ENCODE assay signal across 11 cellular contexts in the genomic region with DNA sequence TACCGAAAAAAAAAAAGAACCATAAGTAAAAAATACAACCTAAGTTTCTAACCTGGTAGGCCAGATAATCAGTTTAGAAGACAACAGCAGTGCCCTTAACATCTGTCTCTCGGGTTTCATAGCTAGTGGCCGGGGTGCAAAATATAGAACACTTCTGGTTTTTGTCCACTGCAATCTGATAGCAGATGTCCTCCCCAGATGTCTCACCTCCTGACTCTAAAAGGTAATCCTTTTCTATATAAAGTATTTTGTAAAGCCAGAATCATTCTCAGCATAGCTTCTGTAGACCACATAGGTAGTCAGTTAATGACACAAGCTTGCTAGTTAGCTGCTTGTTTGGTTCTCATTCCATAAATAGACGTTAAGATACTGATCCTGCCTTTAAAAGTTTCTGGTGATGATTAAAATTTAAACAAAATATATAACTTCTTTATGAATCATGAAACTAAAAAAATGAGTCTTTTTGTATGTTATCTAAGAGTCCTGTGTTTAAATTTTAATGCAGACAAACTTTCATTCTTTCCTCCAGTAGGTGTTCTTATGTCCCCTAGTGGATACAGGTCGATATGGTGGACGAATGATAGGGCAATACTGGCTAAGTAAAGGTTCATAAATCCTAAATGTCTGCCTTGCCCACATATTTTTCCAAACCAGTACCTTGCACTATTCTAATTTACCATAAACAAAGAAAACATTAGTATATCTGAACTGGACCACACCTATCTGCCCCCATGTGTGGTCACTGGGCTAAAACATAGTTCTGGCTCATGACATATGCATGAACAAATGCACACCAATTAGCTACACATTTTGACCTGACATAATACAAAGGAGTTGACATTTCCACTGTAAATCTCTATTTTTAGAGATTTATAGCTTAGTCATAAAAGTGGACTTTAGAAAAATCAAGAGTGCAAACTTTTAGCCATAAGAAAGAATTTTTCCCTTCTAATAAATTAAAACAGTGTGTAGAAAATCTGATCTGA.
DNase-seq lines count a peak whose midpoint lies in the region; ATAC-seq and TF ChIP-seq lines count a peak whose summit lies in the region.
"Had no signal": no experiment of that assay in that cellular context is flagged by ENCODE, and none has a peak within 500 bp of the region (broad histone marks: within the 10 kb centered on the region; RNA-seq: fewer than 3 reads in every experiment).

No MANE protein-coding gene starts in this region.

- H3F3A ChIP-seq in GM23338 (replicated peaks; ENCODE audit: low read depth) (no peaks in the 10 kb centered on the region), MM.1S (ENCODE audit: insufficient read depth, low read length) (peaks cover 45% of the 10 kb centered on the region)

- no peak overlapping the region for H3K4me3 Mint-ChIP-seq in GM23338

- no peak overlapping the region for H3K18ac ChIP-seq in mesendoderm (ENCODE audit: low read length)

- no peak overlapping the region for H4K5ac ChIP-seq in mesendoderm (ENCODE audit: low read length)

- peaks cover 6% of the 10 kb centered on the region; the same call in 2 of the 3 replicates for H3K9me3 Mint-ChIP-seq in GM23338

- H3K4me1 ChIP-seq in GM23338 (ENCODE audit: insufficient read depth) = no peaks in the 10 kb centered on the region
- peaks cover 56% of the 10 kb centered on the region for H3K4me1 ChIP-seq in MM.1S (ENCODE audit: low read length)
- H3K4me1 ChIP-seq in mesendoderm (ENCODE audit: control insufficient read depth, low read depth, low read length) = no peaks in the 10 kb centered on the region
- H3K4me1 ChIP-seq in aorta (ENCODE audit: control insufficient read depth in 1 of 2, insufficient read depth in 2 of 2, low read length in 2 of 2) = peaks cover 0 to 13% of the 10 kb centered on the region in 2 donors
- H3K4me1 ChIP-seq: esophagus muscularis mucosa, vagina had no signal

- no peak overlapping the region for H2AFZ ChIP-seq in GM23338
- 0 out of 2 replicates have a peak overlapping the region, but pooled peaks have one; percentile 11 for H2AFZ ChIP-seq in MM.1S (ENCODE audit: low read length)

- H2BK120ac ChIP-seq in mesendoderm (ENCODE audit: low read depth, low read length) = no peak overlapping the region

- no peak overlapping the region for H2BK5ac ChIP-seq in mesendoderm (ENCODE audit: low read length)

- H3K4me1 Mint-ChIP-seq in GM23338 = no peaks in the 10 kb centered on the region; the same call in 2 of the 3 replicates

- H3K4ac ChIP-seq in mesendoderm (ENCODE audit: low read depth, low read length) = no peak overlapping the region

- H3K9me2 ChIP-seq in GM23338 (ENCODE audit: insufficient read depth) = no peaks in the 10 kb centered on the region
- no peaks in the 10 kb centered on the region for H3K9me2 ChIP-seq in MM.1S (replicated peaks; ENCODE audit: insufficient read depth, low read length)

- H3K9me3 ChIP-seq in MM.1S (replicated peaks; ENCODE audit: insufficient read depth, low read length) (no peaks in the 10 kb centered on the region), aorta (ENCODE audit: control insufficient read depth, low read length) (no peaks in the 10 kb centered on the region)
- H3K9me3 ChIP-seq: esophagus muscularis mucosa, vagina had no signal

- DNase-seq in GM23338 (ENCODE audit: low spot score) (no peak), MM.1S (peak; percentile 94), left colon (no peak), cerebellar cortex (ENCODE audit: low spot score) (no peak), HPDE6-E6E7 (ENCODE audit: extremely low spot score) (no peak), mesendoderm (no peak), aorta (no peak)
- DNase-seq: activated CD4-positive, alpha-beta T cell treated with anti-CD3 and anti-CD28 coated beads, Interleukin-2, amount 50 U/mL, for 1 hour had no signal

- peak; percentile 47 to 61 for TF ChIP-seq CTCF in GM23338 (conservative IDR thresholded peaks at IDR 0.05; ENCODE audit: low read depth in 2 of 2)
- peak; percentile 65 for TF ChIP-seq CTCF in MM.1S (IDR thresholded peaks at IDR 0.05; ENCODE audit: low read length)

- no CpG with 5 or more reads among the region's 6 CpGs for WGBS in mesendoderm (ENCODE audit: extremely low coverage, insufficient coverage, low lambda C conversion rate)
- WGBS in aorta, 2 donors = 86 to 87% methylated on average over 6 of the region's 6 CpGs

- H3K4me2 ChIP-seq in GM23338 = no peak overlapping the region
- peak overlapping the region; percentile 80 for H3K4me2 ChIP-seq in MM.1S (ENCODE audit: low read depth, low read length)
- no peak overlapping the region for H3K4me2 ChIP-seq in mesendoderm (ENCODE audit: low read length)

- H3K27me3 Mint-ChIP-seq in GM23338 (ENCODE audit: insufficient read depth, low read depth, poor library complexity) = peaks cover 3% of the 10 kb centered on the region

- peaks cover 26% of the 10 kb centered on the region for H3K36me3 Mint-ChIP-seq in GM23338 (ENCODE audit: low read depth)

- H4K20me1 ChIP-seq in GM23338 (replicated peaks; ENCODE audit: insufficient read depth) = no peaks in the 10 kb centered on the region
- no peaks in the 10 kb centered on the region for H4K20me1 ChIP-seq in MM.1S (ENCODE audit: insufficient read depth, low read length)

- H3K27ac Mint-ChIP-seq in GM23338 = no peak overlapping the region

- H2BK15ac ChIP-seq in mesendoderm (replicated peaks; ENCODE audit: low read depth) = no peak overlapping the region

- no peak overlapping the region for H3K56ac ChIP-seq in mesendoderm (ENCODE audit: low read length)

- no peaks in the 10 kb centered on the region for H3K79me1 ChIP-seq in mesendoderm (ENCODE audit: low read length)

- intact Hi-C loops in left colon (cut with DNase I, micrococcal nuclease) (no loop called here), aorta (cut with DNase I) (loop anchor here in 1 of 2 donors (10.0 kb wide), 1 partner anchor 155 kb away; no protein-coding TSS in a partner anchor)

- H3K9ac ChIP-seq in MM.1S (ENCODE audit: low read length) (peak overlapping the region; percentile 58), mesendoderm (ENCODE audit: low read length) (no peak overlapping the region)

- H3K27ac ChIP-seq in GM23338 (ENCODE audit: low read depth) (no peak overlapping the region), MM.1S (ENCODE audit: low read length) (peak overlapping the region; percentile 94), mesendoderm (ENCODE audit: low read depth, low read length) (no peak overlapping the region), aorta (ENCODE audit: low read depth in 1 of 2, low read length in 2 of 2) (no peak overlapping the region)
- H3K27ac ChIP-seq: esophagus muscularis mucosa, vagina had no signal

- peak; percentile 41 for ATAC-seq in GM18499 (IDR thresholded peaks at IDR 0.05; ENCODE audit: insufficient read depth, unreplicated experiment)
- ATAC-seq in GM23338 = no peak; the same call in 2 of the 3 replicates
- ATAC-seq in left colon = peak; percentile 59
- ATAC-seq in aorta (ENCODE audit: low FRiP score) = no peak

- H3K4me3 ChIP-seq in GM23338 (no peak overlapping the region), MM.1S (ENCODE audit: low read length) (peak overlapping the region; percentile 21), mesendoderm (ENCODE audit: low read length) (no peak overlapping the region), aorta (ENCODE audit: low read length in 2 of 2) (no peak overlapping the region)
- H3K4me3 ChIP-seq: esophagus muscularis mucosa, vagina had no signal

- no peak overlapping the region for H2AK5ac ChIP-seq in mesendoderm (ENCODE audit: low read length)

- H4K8ac ChIP-seq in mesendoderm (ENCODE audit: low read depth, low read length) = no peak overlapping the region

- H3K23ac ChIP-seq in mesendoderm (ENCODE audit: low read length) = no peak overlapping the region

- H3K36me3 ChIP-seq in GM23338 (ENCODE audit: insufficient read depth) (no peaks in the 10 kb centered on the region), MM.1S (replicated peaks; ENCODE audit: insufficient read depth, low read length) (no peaks in the 10 kb centered on the region), mesendoderm (ENCODE audit: control insufficient read depth, insufficient read depth, low read length) (no peaks in the 10 kb centered on the region), aorta (ENCODE audit: control insufficient read depth in 1 of 2, insufficient read depth in 2 of 2, low read length in 1 of 2) (no peaks in the 10 kb centered on the region)
- H3K36me3 ChIP-seq: esophagus muscularis mucosa, vagina had no signal

- H3K27me3 ChIP-seq in GM23338 (ENCODE audit: insufficient read depth) (no peaks in the 10 kb centered on the region), MM.1S (replicated peaks; ENCODE audit: insufficient read depth, low read length) (no peaks in the 10 kb centered on the region), mesendoderm (ENCODE audit: insufficient read depth, low read length, poor library complexity) (no peaks in the 10 kb centered on the region), aorta (ENCODE audit: control insufficient read depth in 1 of 2, insufficient read depth in 2 of 2, low read length in 1 of 2) (no peaks in the 10 kb centered on the region)
- H3K27me3 ChIP-seq: esophagus muscularis mucosa, vagina had no signal

- H3K79me2 ChIP-seq in GM23338 (replicated peaks; ENCODE audit: insufficient read depth) (no peaks in the 10 kb centered on the region), MM.1S (ENCODE audit: low read length) (peaks cover 11% of the 10 kb centered on the region; the same call in 1 of the 2 replicates), mesendoderm (ENCODE audit: control insufficient read depth, insufficient read depth, low read length) (no peaks in the 10 kb centered on the region)

Comparison
In these comparisons a context has a peak if more than half of its experiments do, and no peak if none do; other contexts are left out.
1. ATAC-seq: peak in GM18499 (single experiment) and left colon (single experiment); none in GM23338 (single experiment) and aorta (single experiment).